In genomic region chr13:24698686-24699085, GRCh38 we compare ENCODE assay signal across 34 cellular contexts. TPM values are rescaled to one million over a fixed set of nuclear protein-coding genes. Genes with fewer than 3 reads are reported as not detected.
"Had no signal": no experiment of that assay in that cellular context is flagged by ENCODE, and none has a peak within 500 bp of the region (broad histone marks: within the 10 kb centered on the region; RNA-seq: fewer than 3 reads in every experiment).

No MANE protein-coding gene starts in this region.

- H3K27me3 ChIP-seq: right atrium auricular region, right lobe of liver, tibial artery had no signal

- H3K4me3 Mint-ChIP-seq: naive thymus-derived CD4-positive, alpha-beta T cell; natural killer cell treated with Interleukin-12 subunit alpha and Interleukin-12 subunit beta and Interleukin-15 and Interleukin-18, amount 100 ng/mL, for 72 hours; stimulated activated naive B cell treated with anti-CD40 and anti-IgM and Interleukin-4, amounts not matched to agents 10 μg/mL and 1 μg/mL and 100 μg/mL, for 72 hours had no signal

- H3K27ac ChIP-seq: heart left ventricle, left ventricle myocardium inferior, neutrophil, parathyroid adenoma, right atrium auricular region, right lobe of liver, stomach, suprapubic skin, thoracic aorta, tibial artery, uterus had no signal

- ATAC-seq: heart left ventricle; mucosa of descending colon; naive thymus-derived CD4-positive, alpha-beta T cell; natural killer cell treated with Interleukin-12 subunit alpha and Interleukin-12 subunit beta and Interleukin-15 and Interleukin-18, amount 100 ng/mL, for 72 hours; stimulated activated naive B cell treated with anti-CD40 and anti-IgM and Interleukin-4, amounts not matched to agents 10 μg/mL and 1 μg/mL and 100 μg/mL, for 72 hours; stimulated activated naive CD8-positive, alpha-beta T cell treated with anti-CD3 and anti-CD28 coated beads, Interleukin-15, Interleukin-2, amounts not matched to agents 100 U/mL and 50 U/mL, for 24 hours had no signal

- H3K36me3 Mint-ChIP-seq: naive thymus-derived CD4-positive, alpha-beta T cell; natural killer cell treated with Interleukin-12 subunit alpha and Interleukin-12 subunit beta and Interleukin-15 and Interleukin-18, amount 100 ng/mL, for 72 hours; stimulated activated naive B cell treated with anti-CD40 and anti-IgM and Interleukin-4, amounts not matched to agents 10 μg/mL and 1 μg/mL and 100 μg/mL, for 72 hours had no signal

- H3K9me3 ChIP-seq: heart left ventricle, left ventricle myocardium inferior, mucosa of descending colon, neutrophil, right atrium auricular region, right lobe of liver, stomach, suprapubic skin, thoracic aorta, tibial artery, uterus had no signal

- H3K36me3 ChIP-seq: heart left ventricle, left ventricle myocardium inferior, neutrophil, right atrium auricular region, right lobe of liver, stomach, suprapubic skin, thoracic aorta, tibial artery, uterus had no signal

- H3K4me3 ChIP-seq: heart left ventricle, left ventricle myocardium inferior, lung, mucosa of descending colon, right atrium auricular region, right lobe of liver, smooth muscle cell, stomach, suprapubic skin, thoracic aorta, tibial artery, uterus had no signal

- DNase-seq: heart left ventricle; islet precursor cell; left ventricle myocardium inferior; midbrain; mucosa of descending colon; naive thymus-derived CD4-positive, alpha-beta T cell; occipital lobe; right lobe of liver; stimulated activated CD4-positive, alpha-beta T cell treated with anti-CD3 and anti-CD28 coated beads, Interleukin-12 subunit alpha, Interleukin-12 subunit beta, amount 100 ng/mL, for 4 hours; stimulated activated CD4-positive, alpha-beta T cell treated with anti-CD3 and anti-CD28 coated beads, Interleukin-15, amount 100 ng/mL, for 24 hours; stimulated activated CD4-positive, alpha-beta T cell treated with anti-CD3 and anti-CD28 coated beads, Interleukin-2, amount 100 ng/mL, for 24 hours; stimulated activated CD4-positive, alpha-beta T cell treated with anti-CD3 and anti-CD28 coated beads, Interleukin-4, amount 100 ng/mL, for 1 hour; stimulated activated naive B cell treated with anti-CD40 and anti-IgM and Interleukin-4, amounts not matched to agents 10 μg/mL and 1 μg/mL and 100 μg/mL, for 72 hours; stimulated activated naive CD8-positive, alpha-beta T cell treated with anti-CD3 and anti-CD28 coated beads, Interleukin-15, Interleukin-2, amounts not matched to agents 100 U/mL and 50 U/mL, for 24 hours; stomach; trophoblast cell; uterus had no signal

- H3K9me3 Mint-ChIP-seq: naive thymus-derived CD4-positive, alpha-beta T cell; natural killer cell treated with Interleukin-12 subunit alpha and Interleukin-12 subunit beta and Interleukin-15 and Interleukin-18, amount 100 ng/mL, for 72 hours; stimulated activated naive B cell treated with anti-CD40 and anti-IgM and Interleukin-4, amounts not matched to agents 10 μg/mL and 1 μg/mL and 100 μg/mL, for 72 hours had no signal

- H3K27ac Mint-ChIP-seq: naive thymus-derived CD4-positive, alpha-beta T cell; natural killer cell treated with Interleukin-12 subunit alpha and Interleukin-12 subunit beta and Interleukin-15 and Interleukin-18, amount 100 ng/mL, for 72 hours; progenitor cell of endocrine pancreas; stimulated activated naive B cell treated with anti-CD40 and anti-IgM and Interleukin-4, amounts not matched to agents 10 μg/mL and 1 μg/mL and 100 μg/mL, for 72 hours had no signal

- H3K4me1 ChIP-seq: left ventricle myocardium inferior, parathyroid adenoma, right atrium auricular region, right lobe of liver, suprapubic skin, tibial artery, uterus had no signal

RNA-seq across cellular contexts. Expression of gene ATP12A, which starts 18.5 kb away (rescaled TPM):
- total RNA-seq: heart left ventricle, left ventricle myocardium inferior, mesenteric fat pad, mucosa of descending colon, myocyte, osteocyte, pulmonary artery endothelial cell, renal cortical epithelial cell, right atrium auricular region, right lobe of liver, skeletal muscle tissue, stomach, uterus had no signal
- polyA plus RNA-seq: heart left ventricle; naive thymus-derived CD4-positive, alpha-beta T cell; neural cell had no signal
